In genomic region chr9:95025213-95026170, GRCh38 we compare ENCODE assay signal across 9 cellular contexts.
DNase-seq lines count a peak whose midpoint lies in the region; ATAC-seq and TF ChIP-seq lines count a peak whose summit lies in the region.
"Had no signal": no experiment of that assay in that cellular context is flagged by ENCODE, and none has a peak within 500 bp of the region (broad histone marks: within the 10 kb centered on the region; RNA-seq: fewer than 3 reads in every experiment).

No MANE protein-coding gene starts in this region.

- DNase-seq in DMS153 (lab: John Stamatoyannopoulos, UW) = peak; percentile 80
- peak; percentile 64 to 73 for DNase-seq in SJCRH30
- DNase-seq in glomerular visceral epithelial cell (ENCODE audit: extremely low spot score) = peak; percentile 94
- DNase-seq in psoas muscle = peak; percentile 68 to 83
- no peak for DNase-seq in MV-4-11 (lab: John Stamatoyannopoulos, UW)
- DNase-seq in stimulated activated effector memory CD8-positive, alpha-beta T cell treated with anti-CD3 and anti-CD28 coated beads, Interleukin-12 subunit alpha, Interleukin-12 subunit beta, amount 100 ng/mL, for 72 hours (ENCODE audit: low spot score in 2 of 2) = no peak
- no peak for DNase-seq in NCI-H1436 treated with DMSO at 0.1 percent for 48 hours (lab: John Stamatoyannopoulos, UW)

- peaks cover 45% of the 10 kb centered on the region for H3K4me1 ChIP-seq in SJCRH30
- H3K4me1 ChIP-seq in psoas muscle = peaks cover 100% of the 10 kb centered on the region

- TF ChIP-seq CTCF in psoas muscle (IDR thresholded peaks at IDR 0.05) = peak; percentile 45

- no peaks in the 10 kb centered on the region for H3K27me3 ChIP-seq in SJCRH30
- H3K27me3 ChIP-seq in psoas muscle (ENCODE audit: insufficient read depth in 3 of 3, low read length in 2 of 3) = no peaks in the 10 kb centered on the region

- no peak overlapping the region for H3K4me3 ChIP-seq in SJCRH30
- H3K4me3 ChIP-seq in psoas muscle = peak overlapping the region; percentile 24

- peaks cover 47% of the 10 kb centered on the region for H3K36me3 ChIP-seq in SJCRH30
- peaks cover 0 to 17% of the 10 kb centered on the region in 2 donors for H3K36me3 ChIP-seq in psoas muscle (ENCODE audit: insufficient read depth in 1 of 2, low read depth in 1 of 2)

- H3K9me3 Mint-ChIP-seq in stimulated activated effector memory CD8-positive, alpha-beta T cell treated with anti-CD3 and anti-CD28 coated beads, Interleukin-12 subunit alpha, Interleukin-12 subunit beta, amount 100 ng/mL, for 72 hours = no peaks in the 10 kb centered on the region
- H3K9me3 Mint-ChIP-seq: activated naive CD4-positive, alpha-beta T cell treated with anti-CD3 and anti-CD28 coated beads, Interleukin-2, amount 50 U/mL, for 24 hours had no signal

- H3K4me3 Mint-ChIP-seq in stimulated activated effector memory CD8-positive, alpha-beta T cell treated with anti-CD3 and anti-CD28 coated beads, Interleukin-12 subunit alpha, Interleukin-12 subunit beta, amount 100 ng/mL, for 72 hours = no peak overlapping the region
- H3K4me3 Mint-ChIP-seq: activated naive CD4-positive, alpha-beta T cell treated with anti-CD3 and anti-CD28 coated beads, Interleukin-2, amount 50 U/mL, for 24 hours had no signal

- WGBS in psoas muscle, 3 donors = 13 to 17% (median 14%) methylated on average over 13 of the region's 13 CpGs

- no peaks in the 10 kb centered on the region for H3K4me1 Mint-ChIP-seq in stimulated activated effector memory CD8-positive, alpha-beta T cell treated with anti-CD3 and anti-CD28 coated beads, Interleukin-12 subunit alpha, Interleukin-12 subunit beta, amount 100 ng/mL, for 72 hours
- H3K4me1 Mint-ChIP-seq: activated naive CD4-positive, alpha-beta T cell treated with anti-CD3 and anti-CD28 coated beads, Interleukin-2, amount 50 U/mL, for 24 hours had no signal

- H3K9me3 ChIP-seq in SJCRH30 (replicated peaks) (no peaks in the 10 kb centered on the region), psoas muscle (no peaks in the 10 kb centered on the region)

- ATAC-seq in psoas muscle = peak; percentile 75 to 84 (median 82)
- no peak for ATAC-seq in stimulated activated effector memory CD8-positive, alpha-beta T cell treated with anti-CD3 and anti-CD28 coated beads, Interleukin-12 subunit alpha, Interleukin-12 subunit beta, amount 100 ng/mL, for 72 hours
- no peak for ATAC-seq in GM18870 (IDR thresholded peaks at IDR 0.05; ENCODE audit: unreplicated experiment)

- H3K27ac ChIP-seq in SJCRH30 = peak overlapping the region; percentile 21; the same call in 1 of the 2 replicates
- H3K27ac ChIP-seq in psoas muscle = peak overlapping the region; percentile 93

- intact Hi-C loops in psoas muscle (cut with DNase I) = loop anchor here in 1 of 2 donors (2.0 to 5.0 kb wide), 2 partner anchors 19 to 62 kb away; no protein-coding TSS in a partner anchor

- H3K27ac Mint-ChIP-seq in stimulated activated effector memory CD8-positive, alpha-beta T cell treated with anti-CD3 and anti-CD28 coated beads, Interleukin-12 subunit alpha, Interleukin-12 subunit beta, amount 100 ng/mL, for 72 hours = no peak overlapping the region
- H3K27ac Mint-ChIP-seq: activated naive CD4-positive, alpha-beta T cell treated with anti-CD3 and anti-CD28 coated beads, Interleukin-2, amount 50 U/mL, for 24 hours had no signal

- H3K36me3 Mint-ChIP-seq in stimulated activated effector memory CD8-positive, alpha-beta T cell treated with anti-CD3 and anti-CD28 coated beads, Interleukin-12 subunit alpha, Interleukin-12 subunit beta, amount 100 ng/mL, for 72 hours = no peaks in the 10 kb centered on the region

Comparison
In these comparisons a context has a peak if more than half of its experiments do, and no peak if none do; other contexts are left out.
1. DNase-seq: peak in DMS153 (single experiment), SJCRH30 (2 of 2), glomerular visceral epithelial cell (single experiment) and psoas muscle (2 of 2); none in MV-4-11 (single experiment), stimulated activated effector memory CD8-positive, alpha-beta T cell treated with anti-CD3 and anti-CD28 coated beads, Interleukin-12 subunit alpha, Interleukin-12 subunit beta, amount 100 ng/mL, for 72 hours (0 of 2) and NCI-H1436 treated with DMSO at 0.1 percent for 48 hours (single experiment).
2. ATAC-seq: peak in psoas muscle (4 of 4); none in stimulated activated effector memory CD8-positive, alpha-beta T cell treated with anti-CD3 and anti-CD28 coated beads, Interleukin-12 subunit alpha, Interleukin-12 subunit beta, amount 100 ng/mL, for 72 hours (single experiment) and GM18870 (single experiment).